ENCODE assay signal across 31 cellular contexts in the genomic region with DNA sequence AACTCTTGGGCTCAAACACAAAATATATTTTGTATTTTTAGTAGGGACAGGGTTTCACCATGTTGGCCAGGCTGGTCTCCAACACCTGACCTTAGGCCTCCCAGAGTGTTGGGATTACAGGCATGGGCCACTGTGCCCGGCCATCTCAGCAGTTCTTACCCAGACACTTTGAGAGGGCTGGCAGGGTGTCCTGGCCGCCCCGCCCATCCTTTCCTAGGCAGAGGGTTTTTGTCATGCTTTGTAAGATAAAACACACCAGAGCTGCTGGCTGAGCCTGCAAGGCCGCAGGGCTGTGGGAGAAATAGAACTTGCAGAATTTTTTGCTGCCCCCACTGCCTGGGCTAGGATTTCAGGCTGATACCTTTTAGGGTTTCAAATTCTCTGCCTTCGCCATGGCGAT. TPM values are rescaled to one million over a fixed set of nuclear protein-coding genes. Genes with fewer than 3 reads are reported as not detected.
"Had no signal": no experiment of that assay in that cellular context is flagged by ENCODE, and none has a peak within 500 bp of the region (broad histone marks: within the 10 kb centered on the region; RNA-seq: fewer than 3 reads in every experiment).

No MANE protein-coding gene starts in this region.

- H3K27me3 Mint-ChIP-seq: progenitor cell of endocrine pancreas had no signal

- H3K4me3 ChIP-seq: hepatocyte, left lung, lung, neural progenitor cell, ovary, right atrium auricular region, skin epidermis, stomach, testis, tibial artery, upper lobe of right lung had no signal

- H3K4me3 Mint-ChIP-seq: mesothelial cell of epicardium; naive B cell; natural killer cell; nephron progenitor cell; neural progenitor cell; stimulated activated naive B cell treated with anti-CD40 and anti-IgM and Interleukin-4, amounts not matched to agents 10 μg/mL and 1 μg/mL and 100 μg/mL, for 72 hours had no signal

- H3K9me3 ChIP-seq: ovary, testis had no signal

- H3K27ac Mint-ChIP-seq: mesothelial cell of epicardium; naive B cell; natural killer cell; nephron progenitor cell; progenitor cell of endocrine pancreas; stimulated activated naive B cell treated with anti-CD40 and anti-IgM and Interleukin-4, amounts not matched to agents 10 μg/mL and 1 μg/mL and 100 μg/mL, for 72 hours had no signal

- H3K36me3 ChIP-seq: left lung, neural progenitor cell, neutrophil, ovary, right atrium auricular region, stomach, upper lobe of right lung had no signal

- H3K4me1 ChIP-seq: right atrium auricular region, testis, upper lobe of right lung had no signal

- H3K27me3 ChIP-seq: hepatocyte, neural progenitor cell, ovary, right atrium auricular region, stomach, testis, upper lobe of right lung had no signal

- DNase-seq: islet precursor cell; mesendoderm; naive B cell; natural killer cell; nephron progenitor cell; occipital lobe; ovary; stimulated activated CD4-positive, alpha-beta T cell treated with anti-CD3 and anti-CD28 coated beads, Interleukin-12 subunit alpha, Interleukin-12 subunit beta, amount 100 ng/mL, for 4 hours; stimulated activated CD4-positive, alpha-beta T cell treated with anti-CD3 and anti-CD28 coated beads, Interleukin-15, amount 100 ng/mL, for 24 hours; stimulated activated CD4-positive, alpha-beta T cell treated with anti-CD3 and anti-CD28 coated beads, Interleukin-2, amount 100 ng/mL, for 24 hours; stimulated activated CD4-positive, alpha-beta T cell treated with anti-CD3 and anti-CD28 coated beads, Interleukin-4, amount 100 ng/mL, for 1 hour; stimulated activated naive B cell treated with anti-CD40 and anti-IgM and Interleukin-4, amounts not matched to agents 10 μg/mL and 1 μg/mL and 100 μg/mL, for 72 hours; stimulated activated naive CD8-positive, alpha-beta T cell treated with anti-CD3 and anti-CD28 coated beads, Interleukin-15, Interleukin-2, amounts not matched to agents 100 U/mL and 50 U/mL, for 24 hours; stomach; testis; tibial artery; trophoblast cell; upper lobe of right lung had no signal

- H3K27ac ChIP-seq: hepatocyte, left lung, neural progenitor cell, neutrophil, ovary, right atrium auricular region, skin epidermis, stomach, testis, tibial artery, upper lobe of right lung had no signal

- H3K4me1 Mint-ChIP-seq: naive B cell; natural killer cell; stimulated activated naive B cell treated with anti-CD40 and anti-IgM and Interleukin-4, amounts not matched to agents 10 μg/mL and 1 μg/mL and 100 μg/mL, for 72 hours had no signal

- ATAC-seq: left lung; natural killer cell; sciatic nerve; stimulated activated naive B cell treated with anti-CD40 and anti-IgM and Interleukin-4, amounts not matched to agents 10 μg/mL and 1 μg/mL and 100 μg/mL, for 72 hours; stimulated activated naive CD8-positive, alpha-beta T cell treated with anti-CD3 and anti-CD28 coated beads, Interleukin-15, Interleukin-2, amounts not matched to agents 100 U/mL and 50 U/mL, for 24 hours; upper lobe of right lung had no signal

RNA-seq across cellular contexts. Expression of gene PPL, which starts 8.7 kb away (rescaled TPM):
- total RNA-seq: mononuclear cell, natural killer cell had no signal

RNA-seq across cellular contexts. Expression of gene SEC14L5, which starts 29.9 kb away (rescaled TPM):
- total RNA-seq: kidney epithelial cell, pulmonary artery endothelial cell had no signal
